In genomic region chr14:64806202-64806861, GRCh38 we compare ENCODE assay signal across 9 cellular contexts.
DNase-seq lines count a peak whose midpoint lies in the region; ATAC-seq and TF ChIP-seq lines count a peak whose summit lies in the region.
"Had no signal": no experiment of that assay in that cellular context is flagged by ENCODE, and none has a peak within 500 bp of the region (broad histone marks: within the 10 kb centered on the region; RNA-seq: fewer than 3 reads in every experiment).

No MANE protein-coding gene starts in this region.

- BruUV-seq in PC-9 (replicated peaks; lab: Mats Ljungman, UMichigan), result no TSS peak

- H3K4me1 ChIP-seq in PC-9 (replicated peaks; ENCODE audit: insufficient read depth), result peaks cover 41% of the 10 kb centered on the region

- peak overlapping the region; percentile 11; the same call in 1 of the 2 replicates for H3K4me3 ChIP-seq in PC-9
- H3K4me3 ChIP-seq in fibroblast of the aortic adventitia (ENCODE audit: low read depth, low read length), result no peak overlapping the region

- no peaks in the 10 kb centered on the region for H3K79me2 ChIP-seq in PC-9 (ENCODE audit: low read depth)

- H2AFZ ChIP-seq in PC-9, result peak overlapping the region; percentile 48

- H3K9me3 Mint-ChIP-seq in activated T-cell treated with anti-CD3 and anti-CD28 coated beads, Interleukin-2, amount 50 U/mL, for 4 hours, result no peaks in the 10 kb centered on the region

- intact Hi-C loops in PC-9 (cut with micrococcal nuclease; ENCODE audit: unreplicated experiment) (loop anchor here (2.0 kb wide), 2 partner anchors 34 to 40 kb away; no protein-coding TSS in a partner anchor), sciatic nerve (cut with DNase I) (no loop called here)

- H3K4me2 ChIP-seq in PC-9, result peak overlapping the region; percentile 74

- POLR2A ChIA-PET in PC-9 (lab: Charles Lee; ENCODE audit: unreplicated experiment), result interaction anchor here (0.5 to 0.8 kb wide), 3 partner anchors 15 to 295 kb away, joined by 3 to 6 read pairs (median 4); no protein-coding TSS in a partner anchor

- no peaks in the 10 kb centered on the region for H3K9me2 ChIP-seq in PC-9 (ENCODE audit: insufficient read depth)

- H3K9me3 ChIP-seq in PC-9 (ENCODE audit: insufficient read depth, low read depth), result no peaks in the 10 kb centered on the region

- H3K36me3 Mint-ChIP-seq in activated T-cell treated with anti-CD3 and anti-CD28 coated beads, Interleukin-2, amount 50 U/mL, for 4 hours (ENCODE audit: insufficient read depth), result no peaks in the 10 kb centered on the region

- H3K4me3 Mint-ChIP-seq in activated T-cell treated with anti-CD3 and anti-CD28 coated beads, Interleukin-2, amount 50 U/mL, for 4 hours, result no peak overlapping the region

- ATAC-seq in sciatic nerve, result peak; percentile 26
- ATAC-seq in HG02870 (IDR thresholded peaks at IDR 0.05; ENCODE audit: unreplicated experiment), result no peak
- ATAC-seq in GM18870 (IDR thresholded peaks at IDR 0.05; ENCODE audit: unreplicated experiment), result no peak
- ATAC-seq in activated T-cell treated with anti-CD3 and anti-CD28 coated beads, Interleukin-2, amount 50 U/mL, for 4 hours, result no peak

- no peak for TF ChIP-seq CTCF in PC-9 (conservative IDR thresholded peaks at IDR 0.05)
- no peak for TF ChIP-seq CTCF in fibroblast of the aortic adventitia (IDR thresholded peaks at IDR 0.05; ENCODE audit: insufficient read depth, low read length)

- CTCF ChIA-PET in PC-9 (lab: Charles Lee), result interaction anchor here (1.0 kb wide), 2 partner anchors 17 to 86 kb away, joined by 3 to 4 read pairs; no protein-coding TSS in a partner anchor

- H3K36me3 ChIP-seq in PC-9 (ENCODE audit: low read depth), result no peaks in the 10 kb centered on the region

- no peaks in the 10 kb centered on the region for H4K20me1 ChIP-seq in PC-9 (ENCODE audit: insufficient read depth)

- DNase-seq in EH (ENCODE audit: low read depth), result peak; percentile 96
- DNase-seq in PC-9, result peak; percentile 85 to 98
- DNase-seq in fibroblast of the aortic adventitia (ENCODE audit: low read depth), result peak; percentile 86
- DNase-seq in sciatic nerve (ENCODE audit: low spot score), result no peak
- no peak for DNase-seq in GF-D8 (lab: John Stamatoyannopoulos, UW)
- no peak for DNase-seq in activated T-cell treated with anti-CD3 and anti-CD28 coated beads, Interleukin-2, amount 50 U/mL, for 4 hours
- DNase-seq: NCI-H187 treated with DMSO at 0.1 percent for 48 hours had no signal

- peaks cover 3% of the 10 kb centered on the region for H3K27me3 Mint-ChIP-seq in activated T-cell treated with anti-CD3 and anti-CD28 coated beads, Interleukin-2, amount 50 U/mL, for 4 hours (ENCODE audit: low read depth)

- no peaks in the 10 kb centered on the region for H3K4me1 Mint-ChIP-seq in activated T-cell treated with anti-CD3 and anti-CD28 coated beads, Interleukin-2, amount 50 U/mL, for 4 hours (ENCODE audit: low read depth)

- no peaks in the 10 kb centered on the region for H3K27me3 ChIP-seq in PC-9 (ENCODE audit: insufficient read depth, low read depth)

- H3F3A ChIP-seq in PC-9 (ENCODE audit: insufficient read depth, low read depth), result peaks cover 30% of the 10 kb centered on the region

- H3K27ac ChIP-seq in PC-9, result peak overlapping the region; percentile 84

Comparison
In these comparisons a context has a peak if more than half of its experiments do, and no peak if none do; other contexts are left out.
1. DNase-seq: peak in EH (single experiment), PC-9 (2 of 2) and fibroblast of the aortic adventitia (single experiment); none in sciatic nerve (single experiment), GF-D8 (single experiment) and activated T-cell treated with anti-CD3 and anti-CD28 coated beads, Interleukin-2, amount 50 U/mL, for 4 hours (single experiment).